In genomic region chr4:37138019-37138653, GRCh38 we compare ENCODE assay signal across 15 cellular contexts.
DNase-seq lines count a peak whose midpoint lies in the region; ATAC-seq and TF ChIP-seq lines count a peak whose summit lies in the region.
"Had no signal": no experiment of that assay in that cellular context is flagged by ENCODE, and none has a peak within 500 bp of the region (broad histone marks: within the 10 kb centered on the region; RNA-seq: fewer than 3 reads in every experiment).

No MANE protein-coding gene starts in this region.

- H3K4me3 ChIP-seq in GM12865 (ENCODE audit: low read depth, low read length): no peak overlapping the region

- peaks cover 0 to 4% of the 10 kb centered on the region in 2 donors for H3K9me3 Mint-ChIP-seq in effector memory CD8-positive, alpha-beta T cell
- H3K9me3 Mint-ChIP-seq: activated CD4-positive, alpha-beta T cell treated with anti-CD3 and anti-CD28 coated beads, Interleukin-2, amount 10 ng/mL, durations not matched to agents 7 days and 5 days had no signal

- ATAC-seq in GM19023 (IDR thresholded peaks at IDR 0.05; ENCODE audit: unreplicated experiment): peak; percentile 87
- ATAC-seq in HG02571 (IDR thresholded peaks at IDR 0.05; ENCODE audit: unreplicated experiment): peak; percentile 82
- ATAC-seq in HG03196 (IDR thresholded peaks at IDR 0.05; ENCODE audit: unreplicated experiment): peak; percentile 61
- no peak for ATAC-seq in effector memory CD8-positive, alpha-beta T cell (replicated peaks)

- peak; percentile 48 for DNase-seq in GM12865 (ENCODE audit: low read depth)
- DNase-seq in RPMI8226: no peak
- no peak for DNase-seq in effector memory CD8-positive, alpha-beta T cell
- DNase-seq in CD1c-positive myeloid dendritic cell (ENCODE audit: extremely low spot score): no peak
- DNase-seq in A172 (ENCODE audit: low spot score): no peak
- DNase-seq: activated CD4-positive, alpha-beta T cell treated with anti-CD3 and anti-CD28 coated beads, Interleukin-2, amount 10 ng/mL, durations not matched to agents 7 days and 5 days; Kasumi-1; mesenchymal stem cell; NCI-H187 treated with DMSO at 0.1 percent for 48 hours; NK-92 treated with Interleukin-12 subunit alpha and Interleukin-12 subunit beta, amount 100 ng/mL, for 24 hours; nucleus accumbens had no signal

- H3K4me3 Mint-ChIP-seq in effector memory CD8-positive, alpha-beta T cell: no peak overlapping the region
- H3K4me3 Mint-ChIP-seq: activated CD4-positive, alpha-beta T cell treated with anti-CD3 and anti-CD28 coated beads, Interleukin-2, amount 10 ng/mL, durations not matched to agents 7 days and 5 days; central memory CD8-positive, alpha-beta T cell had no signal

- H3K36me3 Mint-ChIP-seq in effector memory CD8-positive, alpha-beta T cell (ENCODE audit: insufficient read depth): no peaks in the 10 kb centered on the region

- no peaks in the 10 kb centered on the region for H3K27me3 Mint-ChIP-seq in effector memory CD8-positive, alpha-beta T cell
- H3K27me3 Mint-ChIP-seq: activated CD4-positive, alpha-beta T cell treated with anti-CD3 and anti-CD28 coated beads, Interleukin-2, amount 10 ng/mL, durations not matched to agents 7 days and 5 days; central memory CD8-positive, alpha-beta T cell had no signal

- H3K27ac Mint-ChIP-seq in effector memory CD8-positive, alpha-beta T cell: no peak overlapping the region
- H3K27ac Mint-ChIP-seq: activated CD4-positive, alpha-beta T cell treated with anti-CD3 and anti-CD28 coated beads, Interleukin-2, amount 10 ng/mL, durations not matched to agents 7 days and 5 days had no signal

- no peak for TF ChIP-seq CTCF in GM12865 (IDR thresholded peaks at IDR 0.05; ENCODE audit: insufficient read depth, low read depth, low read length, missing control alignments)

- no peaks in the 10 kb centered on the region for H3K4me1 Mint-ChIP-seq in effector memory CD8-positive, alpha-beta T cell (ENCODE audit: low read depth in 2 of 2)
- H3K4me1 Mint-ChIP-seq: activated CD4-positive, alpha-beta T cell treated with anti-CD3 and anti-CD28 coated beads, Interleukin-2, amount 10 ng/mL, durations not matched to agents 7 days and 5 days; central memory CD8-positive, alpha-beta T cell had no signal
